ENCODE assay signal across 13 cellular contexts in genomic region chr3:172131746-172132145, GRCh38.
DNase-seq lines count a peak whose midpoint lies in the region; ATAC-seq and TF ChIP-seq lines count a peak whose summit lies in the region.
"Had no signal": no experiment of that assay in that cellular context is flagged by ENCODE, and none has a peak within 500 bp of the region (broad histone marks: within the 10 kb centered on the region; RNA-seq: fewer than 3 reads in every experiment).

No MANE protein-coding gene starts in this region.

- TF ChIP-seq POLR2A in testis (IDR thresholded peaks at IDR 0.05), result no peak

- H3K27ac ChIP-seq in mesenchymal stem cell (ENCODE audit: low read length, poor library complexity, severe bottlenecking) (no peak overlapping the region), testis (no peak overlapping the region)
- H3K27ac ChIP-seq: epithelial cell of prostate, ovary had no signal

- H3K36me3 Mint-ChIP-seq in stimulated activated naive CD8-positive, alpha-beta T cell treated with anti-CD3 and anti-CD28 coated beads, Interleukin-15, Interleukin-2, amounts not matched to agents 100 ng/mL and 50 ng/mL, for 24 hours (ENCODE audit: low read depth), result peaks cover 10% of the 10 kb centered on the region
- H3K36me3 Mint-ChIP-seq in activated naive CD8-positive, alpha-beta T cell treated with anti-CD3 and anti-CD28 coated beads, Interleukin-2, amount 50 U/mL, for 24 hours (ENCODE audit: low read depth), result peaks cover 12% of the 10 kb centered on the region

- H4K8ac ChIP-seq in mesenchymal stem cell (ENCODE audit: low read length), result no peak overlapping the region

- H3K27me3 Mint-ChIP-seq in stimulated activated naive CD8-positive, alpha-beta T cell treated with anti-CD3 and anti-CD28 coated beads, Interleukin-15, Interleukin-2, amounts not matched to agents 100 ng/mL and 50 ng/mL, for 24 hours, result no peaks in the 10 kb centered on the region
- H3K27me3 Mint-ChIP-seq in stimulated activated naive CD8-positive, alpha-beta T cell treated with anti-CD3 and anti-CD28 coated beads, Interleukin-15, amount 100 ng/mL, for 72 hours, result no peaks in the 10 kb centered on the region
- no peaks in the 10 kb centered on the region for H3K27me3 Mint-ChIP-seq in activated naive CD8-positive, alpha-beta T cell treated with anti-CD3 and anti-CD28 coated beads, Interleukin-2, amount 50 U/mL, for 24 hours

- intact Hi-C loops in testis (cut with DNase I; ENCODE audit: low total_unique reads), result no loop called here

- no peak overlapping the region for H2BK120ac ChIP-seq in mesenchymal stem cell (ENCODE audit: low read depth, low read length)

- H4K91ac ChIP-seq in mesenchymal stem cell (ENCODE audit: low read length), result no peak overlapping the region

- H2AFZ ChIP-seq in mesenchymal stem cell (ENCODE audit: low read depth, low read length), result no peak overlapping the region

- H3K4me2 ChIP-seq in mesenchymal stem cell (ENCODE audit: low read length, poor library complexity, severe bottlenecking), result no peak overlapping the region

- H3K27ac Mint-ChIP-seq in stimulated activated naive CD8-positive, alpha-beta T cell treated with anti-CD3 and anti-CD28 coated beads, Interleukin-15, Interleukin-2, amounts not matched to agents 100 ng/mL and 50 ng/mL, for 24 hours, result peak overlapping the region; percentile 60
- peak overlapping the region in 1 of 2 donors; percentile 1 for H3K27ac Mint-ChIP-seq in stimulated activated naive CD8-positive, alpha-beta T cell treated with anti-CD3 and anti-CD28 coated beads, Interleukin-15, amount 100 ng/mL, for 72 hours
- peak overlapping the region; percentile 49 for H3K27ac Mint-ChIP-seq in activated naive CD8-positive, alpha-beta T cell treated with anti-CD3 and anti-CD28 coated beads, Interleukin-2, amount 50 U/mL, for 24 hours
- H3K27ac Mint-ChIP-seq: activated B cell treated with CpG ODN at 0.5 μM for 24 hours had no signal

- H3K27me3 ChIP-seq in mesenchymal stem cell (ENCODE audit: control insufficient read depth in 1 of 2, insufficient read depth in 1 of 2, low read length in 2 of 2) (no peaks in the 10 kb centered on the region), testis (no peaks in the 10 kb centered on the region)
- H3K27me3 ChIP-seq: heart left ventricle, ovary had no signal

- no peak overlapping the region for H2BK5ac ChIP-seq in mesenchymal stem cell (ENCODE audit: low read depth, low read length, poor library complexity, severe bottlenecking)

- H3K14ac ChIP-seq in mesenchymal stem cell (ENCODE audit: low read length in 2 of 2), result no peak overlapping the region

- H2BK12ac ChIP-seq in mesenchymal stem cell (ENCODE audit: low read length in 2 of 2), result no peak overlapping the region

- H3K9ac ChIP-seq in mesenchymal stem cell (ENCODE audit: low read length), result peak overlapping the region; percentile 39

- H3K4me3 ChIP-seq in mesenchymal stem cell (ENCODE audit: insufficient read depth in 1 of 2, low read depth in 1 of 2, low read length in 2 of 2) (no peak overlapping the region), testis (no peak overlapping the region)
- H3K4me3 ChIP-seq: heart left ventricle, ovary had no signal

- H3K9me3 ChIP-seq in mesenchymal stem cell (ENCODE audit: control insufficient read depth, low read length) (no peaks in the 10 kb centered on the region), testis (no peaks in the 10 kb centered on the region)
- H3K9me3 ChIP-seq: heart left ventricle, ovary had no signal

- H3K9me3 Mint-ChIP-seq in stimulated activated naive CD8-positive, alpha-beta T cell treated with anti-CD3 and anti-CD28 coated beads, Interleukin-15, Interleukin-2, amounts not matched to agents 100 ng/mL and 50 ng/mL, for 24 hours, result no peaks in the 10 kb centered on the region
- no peaks in the 10 kb centered on the region for H3K9me3 Mint-ChIP-seq in stimulated activated naive CD8-positive, alpha-beta T cell treated with anti-CD3 and anti-CD28 coated beads, Interleukin-15, amount 100 ng/mL, for 72 hours
- no peaks in the 10 kb centered on the region for H3K9me3 Mint-ChIP-seq in activated naive CD8-positive, alpha-beta T cell treated with anti-CD3 and anti-CD28 coated beads, Interleukin-2, amount 50 U/mL, for 24 hours
- H3K9me3 Mint-ChIP-seq: activated B cell treated with CpG ODN at 0.5 μM for 24 hours had no signal

- peaks cover 6% of the 10 kb centered on the region for H3K79me1 ChIP-seq in mesenchymal stem cell (replicated peaks; ENCODE audit: low read length, poor library complexity, severe bottlenecking)

- H3K4me3 Mint-ChIP-seq in stimulated activated naive CD8-positive, alpha-beta T cell treated with anti-CD3 and anti-CD28 coated beads, Interleukin-15, Interleukin-2, amounts not matched to agents 100 ng/mL and 50 ng/mL, for 24 hours, result peak overlapping the region; percentile 0
- H3K4me3 Mint-ChIP-seq in stimulated activated naive CD8-positive, alpha-beta T cell treated with anti-CD3 and anti-CD28 coated beads, Interleukin-15, amount 100 ng/mL, for 72 hours, result no peak overlapping the region
- no peak overlapping the region for H3K4me3 Mint-ChIP-seq in activated naive CD8-positive, alpha-beta T cell treated with anti-CD3 and anti-CD28 coated beads, Interleukin-2, amount 50 U/mL, for 24 hours
- H3K4me3 Mint-ChIP-seq: activated B cell treated with CpG ODN at 0.5 μM for 24 hours had no signal

- peaks cover 71% of the 10 kb centered on the region for H3K4me1 Mint-ChIP-seq in stimulated activated naive CD8-positive, alpha-beta T cell treated with anti-CD3 and anti-CD28 coated beads, Interleukin-15, Interleukin-2, amounts not matched to agents 100 ng/mL and 50 ng/mL, for 24 hours (ENCODE audit: low read depth)
- peaks cover 50% of the 10 kb centered on the region for H3K4me1 Mint-ChIP-seq in stimulated activated naive CD8-positive, alpha-beta T cell treated with anti-CD3 and anti-CD28 coated beads, Interleukin-15, amount 100 ng/mL, for 72 hours
- peaks cover 56% of the 10 kb centered on the region for H3K4me1 Mint-ChIP-seq in activated naive CD8-positive, alpha-beta T cell treated with anti-CD3 and anti-CD28 coated beads, Interleukin-2, amount 50 U/mL, for 24 hours

- H3K36me3 ChIP-seq in mesenchymal stem cell (ENCODE audit: control insufficient read depth in 1 of 2, insufficient read depth in 2 of 2, low read depth in 1 of 2, low read length in 2 of 2), result peaks cover 12 to 28% of the 10 kb centered on the region in 2 experiments
- H3K36me3 ChIP-seq in testis (ENCODE audit: low read depth, missing control alignments), result no peaks in the 10 kb centered on the region
- H3K36me3 ChIP-seq: ovary had no signal

- H2BK15ac ChIP-seq in mesenchymal stem cell (ENCODE audit: low read depth, poor library complexity, severe bottlenecking), result no peak overlapping the region

- H3K4me1 ChIP-seq in mesenchymal stem cell (ENCODE audit: control insufficient read depth, insufficient read depth, low read depth, low read length) (peaks cover 11% of the 10 kb centered on the region), testis (peaks cover 20% of the 10 kb centered on the region)

- H2AK5ac ChIP-seq in mesenchymal stem cell (ENCODE audit: low read length, severe bottlenecking), result no peak overlapping the region

- no peak for ATAC-seq in stimulated activated naive CD8-positive, alpha-beta T cell treated with anti-CD3 and anti-CD28 coated beads, Interleukin-15, amount 100 ng/mL, for 72 hours
- ATAC-seq in activated naive CD8-positive, alpha-beta T cell treated with anti-CD3 and anti-CD28 coated beads, Interleukin-2, amount 50 U/mL, for 24 hours, result no peak
- ATAC-seq in HG03342 (IDR thresholded peaks at IDR 0.05; ENCODE audit: unreplicated experiment), result no peak
- ATAC-seq: heart left ventricle, left lobe of liver had no signal

- DNase-seq in stimulated activated naive CD8-positive, alpha-beta T cell treated with anti-CD3 and anti-CD28 coated beads, Interleukin-15, amount 100 ng/mL, for 72 hours, result no peak
- DNase-seq in activated naive CD8-positive, alpha-beta T cell treated with anti-CD3 and anti-CD28 coated beads, Interleukin-2, amount 50 U/mL, for 24 hours, result no peak
- DNase-seq in mesenchymal stem cell, result no peak
- no peak for DNase-seq in HT-29 (ENCODE audit: low spot score)
- DNase-seq in testis, result no peak
- no peak for DNase-seq in COLO668 (lab: John Stamatoyannopoulos, UW; ENCODE audit: unreplicated experiment)
- DNase-seq: activated B cell treated with CpG ODN at 0.5 μM for 24 hours, heart left ventricle, ovary had no signal

- H3K18ac ChIP-seq in mesenchymal stem cell (ENCODE audit: low read depth in 1 of 2, low read length in 2 of 2), result no peak overlapping the region

- TF ChIP-seq CTCF in testis (IDR thresholded peaks at IDR 0.05), result no peak

- WGBS in mesenchymal stem cell, result 80% methylated on average over 1 of the region's 1 CpG
- WGBS in testis, 2 donors, result 88 to 100% methylated on average over 1 of the region's 1 CpG

- H3K4ac ChIP-seq in mesenchymal stem cell (ENCODE audit: low read depth in 1 of 2, low read length in 2 of 2), result no peak overlapping the region

- H3K23ac ChIP-seq in mesenchymal stem cell (ENCODE audit: low read length in 2 of 2), result no peak overlapping the region
